18 cellular contexts compared by ENCODE assay signal in genomic region chr1:3161130-3161840, GRCh38.
DNase-seq lines count a peak whose midpoint lies in the region; ATAC-seq and TF ChIP-seq lines count a peak whose summit lies in the region.
"Had no signal": no experiment of that assay in that cellular context is flagged by ENCODE, and none has a peak within 500 bp of the region (broad histone marks: within the 10 kb centered on the region; RNA-seq: fewer than 3 reads in every experiment).

No MANE protein-coding gene starts in this region.

- H3K4me1 Mint-ChIP-seq in central memory CD8-positive, alpha-beta T cell = no peaks in the 10 kb centered on the region
- peaks cover 0 to 7% (median 2%) of the 10 kb centered on the region in 7 donors for H3K4me1 Mint-ChIP-seq in naive thymus-derived CD4-positive, alpha-beta T cell

- no peak overlapping the region for H3K4me3 ChIP-seq in heart left ventricle
- H3K4me3 ChIP-seq in naive thymus-derived CD4-positive, alpha-beta T cell (ENCODE audit: low read length) = peak overlapping the region; percentile 11
- H3K4me3 ChIP-seq: ovary had no signal

- no peaks in the 10 kb centered on the region for H3K36me3 Mint-ChIP-seq in central memory CD8-positive, alpha-beta T cell (ENCODE audit: insufficient read depth)
- H3K36me3 Mint-ChIP-seq in naive thymus-derived CD4-positive, alpha-beta T cell = no peaks in the 10 kb centered on the region

- H3K27ac Mint-ChIP-seq in central memory CD8-positive, alpha-beta T cell (ENCODE audit: low read depth) = no peak overlapping the region
- H3K27ac Mint-ChIP-seq in naive thymus-derived CD4-positive, alpha-beta T cell = no peak overlapping the region
- H3K27ac Mint-ChIP-seq: T-helper 2 cell treated with Interferon-gamma antibody and Interleukin-4, amounts not matched to agents 5 μg/mL and 100 μg/mL, for 36 hours had no signal

- no peaks in the 10 kb centered on the region for H3K9me3 Mint-ChIP-seq in central memory CD8-positive, alpha-beta T cell
- H3K9me3 Mint-ChIP-seq in naive thymus-derived CD4-positive, alpha-beta T cell = no peaks in the 10 kb centered on the region
- H3K9me3 Mint-ChIP-seq: T-helper 2 cell treated with Interferon-gamma antibody and Interleukin-4, amounts not matched to agents 5 μg/mL and 100 μg/mL, for 36 hours had no signal

- peak overlapping the region in 2 of 12 donors; percentile 22 to 31 for H3K27ac ChIP-seq in heart left ventricle
- H3K27ac ChIP-seq in naive thymus-derived CD4-positive, alpha-beta T cell (ENCODE audit: low read depth, low read length) = no peak overlapping the region
- H3K27ac ChIP-seq: ovary, RWPE1 had no signal

- H3K27me3 Mint-ChIP-seq in central memory CD8-positive, alpha-beta T cell = peaks cover 29% of the 10 kb centered on the region
- H3K27me3 Mint-ChIP-seq in naive thymus-derived CD4-positive, alpha-beta T cell = peaks cover 6 to 18% (median 12%) of the 10 kb centered on the region in 5 donors

- no peaks in the 10 kb centered on the region for H3K36me3 ChIP-seq in heart left ventricle
- no peaks in the 10 kb centered on the region for H3K36me3 ChIP-seq in naive thymus-derived CD4-positive, alpha-beta T cell (ENCODE audit: control insufficient read depth in 2 of 3, insufficient read depth in 3 of 3, low read length in 3 of 3)
- H3K36me3 ChIP-seq: ovary had no signal

- CTCF ChIA-PET in naive thymus-derived CD4-positive, alpha-beta T cell (lab: Charles Lee) = no interaction called here

- DNase-seq in heart left ventricle (no peak), left cardiac atrium (no peak), NCI-H526 treated with DMSO at 0.1 percent for 48 hours (lab: John Stamatoyannopoulos, UW) (no peak), NCI-H524 (lab: John Stamatoyannopoulos, UW) (no peak)
- DNase-seq in central memory CD8-positive, alpha-beta T cell (ENCODE audit: low spot score in 2 of 2) = no peak
- peak in 4 of 9 donors; percentile 5 to 11 (median 8) for DNase-seq in naive thymus-derived CD4-positive, alpha-beta T cell
- no peak for DNase-seq in activated CD4-positive, CD25-positive, alpha-beta regulatory T cell (lab: John Stamatoyannopoulos, UW)
- DNase-seq: activated CD4-positive, alpha-beta T cell treated with anti-CD3 and anti-CD28 coated beads, Interleukin-2, amount 50 U/mL, for 4 hours; AML-193; mesendoderm; NCI-H187; NCI-H69; ovary; stimulated activated CD4-positive, alpha-beta T cell treated with anti-CD3 and anti-CD28 coated beads, Interleukin-12 subunit alpha, Interleukin-12 subunit beta, amount 100 ng/mL, for 4 hours; trophoblast cell had no signal

- ATAC-seq in heart left ventricle (peak; percentile 44 to 58 (median 50)), left cardiac atrium (no peak), HG03442 (IDR thresholded peaks at IDR 0.05; ENCODE audit: unreplicated experiment) (no peak)
- no peak for ATAC-seq in central memory CD8-positive, alpha-beta T cell (replicated peaks; ENCODE audit: extremely low read depth, poor library complexity, severe bottlenecking)
- ATAC-seq in naive thymus-derived CD4-positive, alpha-beta T cell = no peak

- no peak for TF ChIP-seq CTCF in heart left ventricle (IDR thresholded peaks at IDR 0.05)

- 37 to 52% (median 48%) methylated on average over 32 of the region's 32 CpGs for WGBS in heart left ventricle, 4 donors

- no peak for TF ChIP-seq POLR2A in heart left ventricle (IDR thresholded peaks at IDR 0.05)

- H3K9me3 ChIP-seq in heart left ventricle = no peaks in the 10 kb centered on the region
- H3K9me3 ChIP-seq in naive thymus-derived CD4-positive, alpha-beta T cell (ENCODE audit: control insufficient read depth in 2 of 3, low read length in 3 of 3) = no peaks in the 10 kb centered on the region
- H3K9me3 ChIP-seq: ovary had no signal

- peaks cover 0 to 15% (median 0%) of the 10 kb centered on the region in 9 donors for H3K27me3 ChIP-seq in heart left ventricle
- H3K27me3 ChIP-seq in naive thymus-derived CD4-positive, alpha-beta T cell (ENCODE audit: control insufficient read depth in 2 of 2, insufficient read depth in 2 of 2, low read length in 2 of 2) = no peaks in the 10 kb centered on the region
- H3K27me3 ChIP-seq: ovary had no signal

- H3K4me1 ChIP-seq in heart left ventricle = peaks cover 0 to 42% (median 8%) of the 10 kb centered on the region in 12 donors
- H3K4me1 ChIP-seq in naive thymus-derived CD4-positive, alpha-beta T cell (ENCODE audit: control insufficient read depth in 2 of 2, insufficient read depth in 2 of 2, low read length in 2 of 2) = peaks cover 0 to 3% of the 10 kb centered on the region in 2 donors

- POLR2A ChIA-PET in naive thymus-derived CD4-positive, alpha-beta T cell (lab: Charles Lee) = no interaction called here

- intact Hi-C loops in heart left ventricle (cut with DNase I) = loop anchor here in 1 of 10 donors (10.0 kb wide), 1 partner anchor 86 kb away; no protein-coding TSS in a partner anchor
- intact Hi-C loops in left cardiac atrium (cut with DNase I) = no loop called here
- intact Hi-C loops in naive thymus-derived CD4-positive, alpha-beta T cell (cut with micrococcal nuclease) = no loop called here

- peak overlapping the region; percentile 18 for H3K4me3 Mint-ChIP-seq in central memory CD8-positive, alpha-beta T cell
- H3K4me3 Mint-ChIP-seq in naive thymus-derived CD4-positive, alpha-beta T cell = peak overlapping the region; percentile 23 to 84 (median 72)
- H3K4me3 Mint-ChIP-seq: T-helper 2 cell treated with Interferon-gamma antibody and Interleukin-4, amounts not matched to agents 5 μg/mL and 100 μg/mL, for 36 hours had no signal

Comparison
In these comparisons a context has a peak if more than half of its experiments do, and no peak if none do; other contexts are left out.
1. ATAC-seq: peak in heart left ventricle (4 of 4); none in left cardiac atrium (0 of 2), central memory CD8-positive, alpha-beta T cell (single experiment), naive thymus-derived CD4-positive, alpha-beta T cell (single experiment) and HG03442 (single experiment).